In the genomic region with DNA sequence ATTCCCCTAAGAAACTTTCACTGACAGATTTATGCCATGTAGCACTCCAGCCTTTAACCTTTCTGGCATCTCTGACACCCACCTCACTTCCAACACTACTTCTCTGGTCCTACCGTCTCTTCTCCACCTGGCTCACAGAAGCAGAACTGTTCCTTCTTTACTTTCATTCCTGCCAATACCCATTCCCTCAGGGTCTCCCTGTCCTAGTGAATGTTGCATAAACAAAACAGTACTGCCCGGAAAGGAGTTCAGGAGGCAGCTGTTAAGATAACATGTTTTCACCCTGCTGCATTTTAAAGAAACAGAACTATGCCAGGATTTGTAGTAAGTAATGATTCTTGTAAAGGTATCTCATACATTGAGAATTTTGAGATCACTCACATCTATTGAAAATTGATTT, we compare ENCODE assay signal across 16 cellular contexts.
DNase-seq lines count a peak whose midpoint lies in the region; ATAC-seq and TF ChIP-seq lines count a peak whose summit lies in the region.
"Had no signal": no experiment of that assay in that cellular context is flagged by ENCODE, and none has a peak within 500 bp of the region (broad histone marks: within the 10 kb centered on the region; RNA-seq: fewer than 3 reads in every experiment).

No MANE protein-coding gene starts in this region.

- H3K27ac Mint-ChIP-seq in neural crest cell (ENCODE audit: unreplicated experiment), result no peak overlapping the region
- H3K27ac Mint-ChIP-seq in osteocyte (ENCODE audit: unreplicated experiment), result no peak overlapping the region
- H3K27ac Mint-ChIP-seq: CD4-positive, alpha-beta memory T cell; GM23338; IgD-negative memory B cell had no signal

- DNase-seq in UCSD-AML1 (lab: John Stamatoyannopoulos, UW; ENCODE audit: unreplicated experiment), result peak; percentile 15
- DNase-seq in islet precursor cell, result peak; percentile 57
- DNase-seq in neural crest cell (ENCODE audit: low read depth, low spot score), result no peak
- no peak for DNase-seq in HuH-7.5 (ENCODE audit: low spot score)
- no peak for DNase-seq in osteocyte (ENCODE audit: extremely low spot score, unreplicated experiment)
- DNase-seq: 8988T; Calu3; CD4-positive, alpha-beta memory T cell; DMS79 treated with DMSO at 0.1 percent for 48 hours; HCEC 1CT had no signal

- H3K9me3 Mint-ChIP-seq in neural crest cell (peaks cover 9% of the 10 kb centered on the region), osteocyte (ENCODE audit: unreplicated experiment) (peaks cover 9% of the 10 kb centered on the region)

- peaks cover 21% of the 10 kb centered on the region for H3K36me3 Mint-ChIP-seq in neural crest cell (ENCODE audit: low read depth)
- peaks cover 7% of the 10 kb centered on the region for H3K36me3 Mint-ChIP-seq in osteocyte (ENCODE audit: unreplicated experiment)
- H3K36me3 Mint-ChIP-seq: CD14-positive monocyte; CD4-positive, alpha-beta memory T cell; IgD-negative memory B cell had no signal

- H3K27me3 Mint-ChIP-seq in neural crest cell (ENCODE audit: low read depth) (no peaks in the 10 kb centered on the region), osteocyte (ENCODE audit: unreplicated experiment) (no peaks in the 10 kb centered on the region)

- no peak for TF ChIP-seq CTCF in neural crest cell (conservative IDR thresholded peaks at IDR 0.05)
- no peak for TF ChIP-seq CTCF in osteocyte (IDR thresholded peaks at IDR 0.05)

- H3K4me1 Mint-ChIP-seq in neural crest cell (peaks cover 76% of the 10 kb centered on the region), osteocyte (ENCODE audit: unreplicated experiment) (peaks cover 15% of the 10 kb centered on the region)
- H3K4me1 Mint-ChIP-seq: CD4-positive, alpha-beta memory T cell; IgD-negative memory B cell had no signal

- ATAC-seq in HG03280 (IDR thresholded peaks at IDR 0.05; ENCODE audit: unreplicated experiment), result no peak
- no peak for ATAC-seq in HG03095 (IDR thresholded peaks at IDR 0.05; ENCODE audit: unreplicated experiment)
- ATAC-seq: GM12878, GM23338 had no signal

- H3K4me3 Mint-ChIP-seq in neural crest cell (peak overlapping the region; percentile 31), osteocyte (ENCODE audit: unreplicated experiment) (no peak overlapping the region)
- H3K4me3 Mint-ChIP-seq: CD14-positive monocyte; CD4-positive, alpha-beta memory T cell; GM23338; IgD-negative memory B cell had no signal

Comparison
In these comparisons a context has a peak if more than half of its experiments do, and no peak if none do; other contexts are left out.
1. DNase-seq: peak in UCSD-AML1 (single experiment) and islet precursor cell (single experiment); none in neural crest cell (single experiment), HuH-7.5 (single experiment) and osteocyte (single experiment).